1 cellular context compared by ENCODE assay signal in genomic region chr12:9751204-9752144, GRCh38.
TF ChIP-seq lines count a peak whose summit lies in the region.

No MANE protein-coding gene starts in this region.

TF ChIP-seq in GM12878, 131 proteins besides CTCF, POLR2A, EP300 and RAD21 (continued from another document and continues in another):
- no peak for TF ChIP-seq CEBPZ (IDR thresholded peaks at IDR 0.05; ENCODE audit: low read depth, low read length)
- peak; percentile 65 for TF ChIP-seq SMC3 (IDR thresholded peaks at IDR 0.05; ENCODE audit: borderline replicate concordance, low read length)
- TF ChIP-seq ELK1 (IDR thresholded peaks at IDR 0.05; ENCODE audit: low read depth, low read length): no peak
- no peak for TF ChIP-seq ZBTB40 (IDR thresholded peaks at IDR 0.05; ENCODE audit: borderline replicate concordance)
- TF ChIP-seq PRDM15 (CRISPR knock-in tag; IDR thresholded peaks at IDR 0.05): no peak
- no peak for TF ChIP-seq PML (IDR thresholded peaks at IDR 0.05; ENCODE audit: low read length)
- no peak; the same call in none of the 2 replicates for TF ChIP-seq RELB (IDR thresholded peaks at IDR 0.05; ENCODE audit: low read depth)
- TF ChIP-seq BACH1 (IDR thresholded peaks at IDR 0.05; ENCODE audit: borderline replicate concordance): peak; percentile 90; the same call in 1 of the 2 replicates
- TF ChIP-seq TCF3 (IDR thresholded peaks at IDR 0.05; ENCODE audit: borderline replicate concordance, insufficient read depth, low read depth, low read length): no peak
- TF ChIP-seq PBX3 (IDR thresholded peaks at IDR 0.05; ENCODE audit: insufficient replicate concordance, low read depth, low read length): no peak
- no peak for TF ChIP-seq ZBED1 (IDR thresholded peaks at IDR 0.05; ENCODE audit: borderline replicate concordance)
- no peak for TF ChIP-seq STAT3 (IDR thresholded peaks at IDR 0.05; ENCODE audit: low read depth, low read length)
- no peak for TF ChIP-seq USF1 (IDR thresholded peaks at IDR 0.05; ENCODE audit: borderline replicate concordance, extremely low read length, insufficient read depth, low read depth, low read length)
- TF ChIP-seq HDAC6 (IDR thresholded peaks at IDR 0.05; ENCODE audit: unreplicated experiment): no peak
- TF ChIP-seq MLLT1 (IDR thresholded peaks at IDR 0.05): peak; percentile 87
- TF ChIP-seq FOXM1 (IDR thresholded peaks at IDR 0.05; ENCODE audit: low read depth, low read length): no peak; the same call in 1 of the 2 replicates
- peak; percentile 39 for TF ChIP-seq BCL3 (IDR thresholded peaks at IDR 0.05; ENCODE audit: borderline replicate concordance, insufficient read depth, low read depth, low read length, poor library complexity, severe bottlenecking)
- TF ChIP-seq ZSCAN29 (IDR thresholded peaks at IDR 0.05): no peak
- TF ChIP-seq MYC (IDR thresholded peaks at IDR 0.05; ENCODE audit: insufficient read depth, insufficient read length, insufficient replicate concordance, low read length, severe bottlenecking): no peak
- TF ChIP-seq ZBTB33 (IDR thresholded peaks at IDR 0.05): peak; percentile 98
- TF ChIP-seq NRF1 (conservative IDR thresholded peaks at IDR 0.05; ENCODE audit: low read depth, low read length): no peak
- no peak for TF ChIP-seq CREB1 (IDR thresholded peaks at IDR 0.05; ENCODE audit: low read depth)
- peak; percentile 76; the same call in 1 of the 2 replicates for TF ChIP-seq PAX5 (IDR thresholded peaks at IDR 0.05; ENCODE audit: borderline replicate concordance, low read depth, low read length)
- no peak for TF ChIP-seq CBFB (IDR thresholded peaks at IDR 0.05; ENCODE audit: low read depth)
- no peak for TF ChIP-seq SPI1 (IDR thresholded peaks at IDR 0.05; ENCODE audit: borderline replicate concordance, insufficient read depth, low read depth, low read length)
- no peak for TF ChIP-seq CEBPB (IDR thresholded peaks at IDR 0.05; ENCODE audit: borderline replicate concordance in 1 of 2, low read depth in 2 of 2, low read length in 2 of 2)
- TF ChIP-seq RAD51 (IDR thresholded peaks at IDR 0.05): no peak
- TF ChIP-seq ATF2 (IDR thresholded peaks at IDR 0.05; ENCODE audit: low read length): peak; percentile 48
- peak; percentile 31 for TF ChIP-seq MEF2B (IDR thresholded peaks at IDR 0.05; ENCODE audit: partially characterized antibody, poor library complexity, severe bottlenecking)
- TF ChIP-seq ZNF207 (IDR thresholded peaks at IDR 0.05; ENCODE audit: borderline replicate concordance): 0 out of 2 replicates have a peak, but pooled peaks have one; percentile 68
